In genomic region chr13:112725346-112726017, GRCh38 we compare ENCODE assay signal across 9 cellular contexts. TPM values are rescaled to one million over a fixed set of nuclear protein-coding genes. Genes with fewer than 3 reads are reported as not detected.
A peak's percentile ranks its signal among the peaks of the same experiment; 100 is the strongest.
DNase-seq lines count a peak whose midpoint lies in the region; ATAC-seq and TF ChIP-seq lines count a peak whose summit lies in the region.
"Had no signal": no experiment of that assay in that cellular context is flagged by ENCODE, and none has a peak within 500 bp of the region (broad histone marks: within the 10 kb centered on the region; RNA-seq: fewer than 3 reads in every experiment).

No MANE protein-coding gene starts in this region.

- H3K4me1 Mint-ChIP-seq in activated CD4-positive, alpha-beta T cell treated with anti-CD3 and anti-CD28 coated beads for 36 hours, result peaks cover 35% of the 10 kb centered on the region

- H3K4me3 Mint-ChIP-seq in activated CD4-positive, alpha-beta T cell treated with anti-CD3 and anti-CD28 coated beads for 36 hours, result no peak overlapping the region
- H3K4me3 Mint-ChIP-seq: B cell had no signal

- H3K27ac ChIP-seq in esophagus muscularis mucosa (replicated peaks in 1 of 4) (no peak overlapping the region), tibial nerve (no peak overlapping the region)

- CTCF ChIA-PET in activated CD4-positive, alpha-beta T cell treated with anti-CD3 and anti-CD28 coated beads for 36 hours (lab: Charles Lee), result interaction anchor here (0.6 to 0.9 kb wide), 2 partner anchors 12 to 19 kb away, joined by 3 read pairs; no protein-coding TSS in a partner anchor

- H3K27me3 Mint-ChIP-seq in activated CD4-positive, alpha-beta T cell treated with anti-CD3 and anti-CD28 coated beads for 36 hours, result no peaks in the 10 kb centered on the region
- H3K27me3 Mint-ChIP-seq: B cell had no signal

- 75% methylated on average over 14 of the region's 18 CpGs for WGBS in esophagus muscularis mucosa
- WGBS in tibial nerve, 2 donors, result 67 to 77% methylated on average over 18 of the region's 18 CpGs

- no peaks in the 10 kb centered on the region for H3K36me3 Mint-ChIP-seq in activated CD4-positive, alpha-beta T cell treated with anti-CD3 and anti-CD28 coated beads for 36 hours (ENCODE audit: low read depth)

- H3K9me3 ChIP-seq in esophagus muscularis mucosa (no peaks in the 10 kb centered on the region), tibial nerve (no peaks in the 10 kb centered on the region)

- DNase-seq in activated CD4-positive, alpha-beta T cell treated with anti-CD3 and anti-CD28 coated beads for 36 hours, result peak; percentile 60
- no peak for DNase-seq in activated CD4-positive, alpha-beta T cell treated with anti-CD3 and anti-CD28 coated beads, Interleukin-2, amount 50 U/mL, for 4 hours
- DNase-seq in NCI-H146 (lab: John Stamatoyannopoulos, UW), result peak; percentile 80
- DNase-seq in T47D (ENCODE audit: low read depth in 1 of 2, low spot score in 1 of 2), result peak; percentile 26 to 30
- DNase-seq in skeletal muscle cell (ENCODE audit: low read depth), result peak; percentile 39
- no peak for DNase-seq in esophagus muscularis mucosa (ENCODE audit: extremely low spot score)
- no peak for DNase-seq in tibial nerve (ENCODE audit: low spot score in 2 of 2)

- no peak for TF ChIP-seq POLR2A in esophagus muscularis mucosa (IDR thresholded peaks at IDR 0.05; ENCODE audit: low read depth)
- TF ChIP-seq POLR2A in tibial nerve (IDR thresholded peaks at IDR 0.05), result no peak

- peak overlapping the region; percentile 71 for H3K27ac Mint-ChIP-seq in activated CD4-positive, alpha-beta T cell treated with anti-CD3 and anti-CD28 coated beads for 36 hours
- H3K27ac Mint-ChIP-seq: B cell had no signal

- ATAC-seq in activated CD4-positive, alpha-beta T cell treated with anti-CD3 and anti-CD28 coated beads for 36 hours, result peak; percentile 76
- ATAC-seq in GM19328 (IDR thresholded peaks at IDR 0.05; ENCODE audit: unreplicated experiment), result no peak

- in situ Hi-C loops in T47D (cut with HindIII; ENCODE audit: low pct_unique_long_range_greater_than_20kb, low sequenced_read_pairs), result no loop called here

- TF ChIP-seq EP300 in esophagus muscularis mucosa (IDR thresholded peaks at IDR 0.05), result no peak
- no peak for TF ChIP-seq EP300 in tibial nerve (IDR thresholded peaks at IDR 0.05)

- H3K36me3 ChIP-seq in esophagus muscularis mucosa, result no peaks in the 10 kb centered on the region
- H3K36me3 ChIP-seq in tibial nerve, result peaks cover 0 to 9% (median 0%) of the 10 kb centered on the region in 3 donors

- no peaks in the 10 kb centered on the region for H3K9me3 Mint-ChIP-seq in activated CD4-positive, alpha-beta T cell treated with anti-CD3 and anti-CD28 coated beads for 36 hours (ENCODE audit: low read depth)

- POLR2A ChIA-PET in activated CD4-positive, alpha-beta T cell treated with anti-CD3 and anti-CD28 coated beads for 36 hours (lab: Charles Lee), result no interaction called here

- H3K27me3 ChIP-seq in esophagus muscularis mucosa (no peaks in the 10 kb centered on the region), tibial nerve (no peaks in the 10 kb centered on the region)

- intact Hi-C loops in activated CD4-positive, alpha-beta T cell treated with anti-CD3 and anti-CD28 coated beads for 36 hours (cut with DNase I, micrococcal nuclease), result no loop called here
- intact Hi-C loops in esophagus muscularis mucosa (cut with DNase I), result no loop called here

- H3K4me3 ChIP-seq in skeletal muscle cell (ENCODE audit: low read depth, low read length), result no peak overlapping the region
- H3K4me3 ChIP-seq in esophagus muscularis mucosa, result no peak overlapping the region
- H3K4me3 ChIP-seq in tibial nerve, result no peak overlapping the region

- TF ChIP-seq CTCF in esophagus muscularis mucosa (IDR thresholded peaks at IDR 0.05) (no peak), tibial nerve (IDR thresholded peaks at IDR 0.05) (no peak)

- H3K4me1 ChIP-seq in esophagus muscularis mucosa, result peaks cover 10 to 55% (median 21%) of the 10 kb centered on the region in 4 donors
- peaks cover 0 to 35% (median 4%) of the 10 kb centered on the region in 4 donors for H3K4me1 ChIP-seq in tibial nerve

RNA-seq across cellular contexts. Expression of gene ATP11A, which starts 35.6 kb away (rescaled TPM):
- 10 to 100 TPM; 42.1 to 50.7 TPM for total RNA-seq in activated CD4-positive, alpha-beta T cell treated with anti-CD3 and anti-CD28 coated beads for 36 hours
- 10 to 100 TPM; 11.2 to 27.8 (median 14.3) TPM for total RNA-seq in esophagus muscularis mucosa
- total RNA-seq in tibial nerve, result 10 to 100 TPM; 24.7 to 61.5 (median 35.0) TPM

Comparison
In these comparisons a context has a peak if more than half of its experiments do, and no peak if none do; other contexts are left out.
1. DNase-seq: peak in activated CD4-positive, alpha-beta T cell treated with anti-CD3 and anti-CD28 coated beads for 36 hours (single experiment), NCI-H146 (single experiment), T47D (2 of 2) and skeletal muscle cell (single experiment); none in activated CD4-positive, alpha-beta T cell treated with anti-CD3 and anti-CD28 coated beads, Interleukin-2, amount 50 U/mL, for 4 hours (0 of 2), esophagus muscularis mucosa (single experiment) and tibial nerve (0 of 2).